Comparison of ENCODE assay signal across 14 cellular contexts in genomic region chr4:151719045-151719743, GRCh38. TPM values are rescaled to one million over a fixed set of nuclear protein-coding genes. Genes with fewer than 3 reads are reported as not detected.
DNase-seq lines count a peak whose midpoint lies in the region; ATAC-seq and TF ChIP-seq lines count a peak whose summit lies in the region.
"Had no signal": no experiment of that assay in that cellular context is flagged by ENCODE, and none has a peak within 500 bp of the region (broad histone marks: within the 10 kb centered on the region; RNA-seq: fewer than 3 reads in every experiment).

No MANE protein-coding gene starts in this region.

- no peaks in the 10 kb centered on the region for H3K9me3 Mint-ChIP-seq in GM23338
- no peaks in the 10 kb centered on the region for H3K9me3 Mint-ChIP-seq in WTC11
- H3K9me3 Mint-ChIP-seq in glutamatergic neuron (ENCODE audit: unreplicated experiment), result peaks cover 9% of the 10 kb centered on the region
- H3K9me3 Mint-ChIP-seq: activated T-helper 2 cell treated with anti-CD3 and anti-CD28 coated beads, Interferon-gamma antibody, Interleukin-2, Interleukin-4, amounts not matched to agents 10 μg/mL and 5 μg/mL and 100 μg/mL, durations not matched to agents 14 hours and 24 hours and 36 hours had no signal

- CTCF ChIA-PET in WTC11 (lab: Charles Lee), result interaction anchor here (0.5 kb wide), 1 partner anchor 87 kb away, joined by 3 read pairs; no protein-coding TSS in a partner anchor

- H3K4me2 ChIP-seq in GM23338 (no peak overlapping the region), neuronal stem cell (ENCODE audit: insufficient read depth, low read length, poor library complexity, severe bottlenecking) (peak overlapping the region; percentile 18)

- H3K27me3 ChIP-seq in GM23338 (ENCODE audit: insufficient read depth), result no peaks in the 10 kb centered on the region
- H3K27me3 ChIP-seq in neuronal stem cell (ENCODE audit: control insufficient read depth in 3 of 3, insufficient read depth in 3 of 3, low read depth in 1 of 3, low read length in 3 of 3), result no peaks in the 10 kb centered on the region

- H3K27ac Mint-ChIP-seq in GM23338 (peak overlapping the region; percentile 87), WTC11 (peak overlapping the region; percentile 54), glutamatergic neuron (ENCODE audit: unreplicated experiment) (peak overlapping the region; percentile 96)
- H3K27ac Mint-ChIP-seq: activated T-helper 2 cell treated with anti-CD3 and anti-CD28 coated beads, Interferon-gamma antibody, Interleukin-2, Interleukin-4, amounts not matched to agents 10 μg/mL and 5 μg/mL and 100 μg/mL, durations not matched to agents 14 hours and 24 hours and 36 hours had no signal

- H3K36me3 Mint-ChIP-seq in GM23338 (ENCODE audit: low read depth) (peaks cover 2% of the 10 kb centered on the region; the same call in 1 of the 3 replicates), WTC11 (0 out of 2 replicates have a peak, but pooled peaks cover 3% of the 10 kb centered on the region), glutamatergic neuron (ENCODE audit: unreplicated experiment) (no peaks in the 10 kb centered on the region)

- H3K4me3 ChIP-seq in GM23338 (no peak overlapping the region), neuronal stem cell (ENCODE audit: low read length in 2 of 2) (no peak overlapping the region)

- H2BK5ac ChIP-seq in neuronal stem cell (ENCODE audit: low read length), result no peak overlapping the region

- H3K9me2 ChIP-seq in GM23338 (ENCODE audit: insufficient read depth), result no peaks in the 10 kb centered on the region

- WGBS in neuronal stem cell (ENCODE audit: extremely low coverage in 2 of 2, insufficient read length in 2 of 2, insufficient replicate concordance in 1 of 2), 2 donors, result no CpG with 5 or more reads among the region's 10 CpGs

- H2AFZ ChIP-seq in GM23338 (no peak overlapping the region), neuronal stem cell (ENCODE audit: low read length) (peak overlapping the region; percentile 18)

- no peak overlapping the region for H2BK12ac ChIP-seq in neuronal stem cell (ENCODE audit: low read length)

- H4K8ac ChIP-seq in neuronal stem cell (ENCODE audit: low read depth, low read length), result no peak overlapping the region

- peak overlapping the region; percentile 32 for H3K18ac ChIP-seq in neuronal stem cell (ENCODE audit: low read length)

- H2BK15ac ChIP-seq in neuronal stem cell (ENCODE audit: low read length), result no peak overlapping the region

- no peak overlapping the region for H3K4me3 Mint-ChIP-seq in GM23338
- H3K4me3 Mint-ChIP-seq in WTC11, result no peak overlapping the region
- H3K4me3 Mint-ChIP-seq in glutamatergic neuron (ENCODE audit: unreplicated experiment), result peak overlapping the region; percentile 44

- ATAC-seq in GM23338 (peak; percentile 40; the same call in 2 of the 3 replicates), WTC11 (no peak), HG02884 (IDR thresholded peaks at IDR 0.05; ENCODE audit: unreplicated experiment) (no peak)

- H3K79me2 ChIP-seq in GM23338 (replicated peaks; ENCODE audit: insufficient read depth), result no peaks in the 10 kb centered on the region; the same call in 1 of the 2 replicates

- H3K27ac ChIP-seq in GM23338 (ENCODE audit: low read depth) (no peak overlapping the region), neuronal stem cell (replicated peaks; ENCODE audit: low read length) (peak overlapping the region; percentile 3)

- no peaks in the 10 kb centered on the region; the same call in 1 of the 2 replicates for H4K20me1 ChIP-seq in GM23338 (replicated peaks; ENCODE audit: insufficient read depth)

- H3K14ac ChIP-seq in neuronal stem cell (ENCODE audit: low read length), result no peak overlapping the region

- peaks cover 0 to 1% of the 10 kb centered on the region in 2 donors for H3K9me3 ChIP-seq in neuronal stem cell (replicated peaks in 1 of 2; ENCODE audit: control insufficient read depth in 2 of 2, insufficient read depth in 1 of 2, low read depth in 1 of 2, low read length in 2 of 2)

- H3F3A ChIP-seq in GM23338 (replicated peaks; ENCODE audit: low read depth), result no peaks in the 10 kb centered on the region

- TF ChIP-seq CTCF in GM23338 (conservative IDR thresholded peaks at IDR 0.05; ENCODE audit: low read depth in 2 of 2) (no peak), WTC11 (IDR thresholded peaks at IDR 0.05) (no peak), glutamatergic neuron (IDR thresholded peaks at IDR 0.05; ENCODE audit: partially characterized antibody, unreplicated experiment) (no peak)

- H3K27me3 Mint-ChIP-seq in GM23338 (ENCODE audit: insufficient read depth, low read depth, poor library complexity) (no peaks in the 10 kb centered on the region), WTC11 (ENCODE audit: low read depth) (no peaks in the 10 kb centered on the region), glutamatergic neuron (ENCODE audit: unreplicated experiment) (peaks cover 7% of the 10 kb centered on the region)

- H3K23ac ChIP-seq in neuronal stem cell (ENCODE audit: low read depth, low read length, poor library complexity), result no peak overlapping the region

- no peak overlapping the region for H2AK5ac ChIP-seq in neuronal stem cell (ENCODE audit: low read depth, low read length)

- H3K4me1 ChIP-seq in GM23338 (ENCODE audit: insufficient read depth), result no peaks in the 10 kb centered on the region
- H3K4me1 ChIP-seq in neuronal stem cell (ENCODE audit: control insufficient read depth in 2 of 2, insufficient read depth in 1 of 2, low read depth in 1 of 2, low read length in 2 of 2), result peaks cover 3 to 17% of the 10 kb centered on the region in 2 donors

- H3K36me3 ChIP-seq in GM23338 (ENCODE audit: insufficient read depth) (0 out of 2 replicates have a peak, but pooled peaks cover 5% of the 10 kb centered on the region), neuronal stem cell (replicated peaks in 1 of 2; ENCODE audit: control insufficient read depth in 2 of 2, insufficient read depth in 2 of 2, low read length in 2 of 2) (no peaks in the 10 kb centered on the region)

- no peak overlapping the region for H3K9ac ChIP-seq in neuronal stem cell (ENCODE audit: low read depth, low read length, poor library complexity)

- H3K79me1 ChIP-seq in neuronal stem cell (ENCODE audit: low read depth, low read length), result no peaks in the 10 kb centered on the region

- DNase-seq in GM23338 (ENCODE audit: low spot score) (no peak), WTC11 (ENCODE audit: low spot score) (no peak), glutamatergic neuron (peak; percentile 37), neuronal stem cell (ENCODE audit: low spot score) (no peak), SHP77 treated with DMSO at 0.1 percent for 48 hours (lab: John Stamatoyannopoulos, UW) (no peak), dermis blood vessel endothelial cell (no peak)
- DNase-seq: AML-193; NCI-H2029 treated with DMSO at 0.1 percent for 48 hours; NCI-H82; stimulated activated CD4-positive, alpha-beta T cell treated with anti-CD3 and anti-CD28 coated beads, Interleukin-4, amount 100 ng/mL, for 24 hours; stimulated activated CD8-positive, alpha-beta memory T cell treated with anti-CD3 and anti-CD28 coated beads, Interleukin-4, amount 100 ng/mL, for 48 hours; T-helper 1 cell had no signal

- POLR2A ChIA-PET in WTC11 (lab: Charles Lee), result no interaction called here

- no peak overlapping the region for H4K91ac ChIP-seq in neuronal stem cell (ENCODE audit: low read depth, low read length, poor library complexity)

- no peak overlapping the region for H2BK120ac ChIP-seq in neuronal stem cell (ENCODE audit: low read depth, low read length)

- H3K4me1 Mint-ChIP-seq in GM23338 (peaks cover 12% of the 10 kb centered on the region), WTC11 (peaks cover 5% of the 10 kb centered on the region; the same call in 1 of the 2 replicates), glutamatergic neuron (ENCODE audit: low read depth, unreplicated experiment) (peaks cover 64% of the 10 kb centered on the region)

- H3K4ac ChIP-seq in neuronal stem cell (ENCODE audit: low read length), result no peak overlapping the region

TF ChIP-seq in GM23338, 12 proteins besides CTCF, POLR2A, EP300 and RAD21:
- no peak for TF ChIP-seq JUNB (IDR thresholded peaks at IDR 0.05; ENCODE audit: unreplicated experiment)
- no peak for TF ChIP-seq STAT1 (IDR thresholded peaks at IDR 0.05; ENCODE audit: unreplicated experiment)
- no peak for TF ChIP-seq EZH2phosphoT487 (IDR thresholded peaks at IDR 0.05; ENCODE audit: unreplicated experiment)
- no peak for TF ChIP-seq NANOG (IDR thresholded peaks at IDR 0.05; ENCODE audit: borderline replicate concordance)
- TF ChIP-seq CREB1 (CRISPR knock-in tag; IDR thresholded peaks at IDR 0.05; ENCODE audit: low read depth), result no peak
- no peak for TF ChIP-seq ZNF331 (CRISPR knock-in tag; IDR thresholded peaks at IDR 0.05; ENCODE audit: low read depth)

TF ChIP-seq in WTC11, 78 proteins besides CTCF, POLR2A, EP300 and RAD21 (continues in another document):
- no peak for TF ChIP-seq SP1 (CRISPR knock-in tag; conservative IDR thresholded peaks at IDR 0.05)
- TF ChIP-seq ZSCAN18 (CRISPR knock-in tag; IDR thresholded peaks at IDR 0.05), result no peak
- no peak for TF ChIP-seq KAT7 (CRISPR knock-in tag; IDR thresholded peaks at IDR 0.05; ENCODE audit: borderline replicate concordance)

RNA-seq across cellular contexts. Expression of gene GATB, which starts 41.6 kb away (rescaled TPM):
- total RNA-seq in GM23338 (2014; rRNA removed; shearing (Covaris generic)), result 17.7 and 19.4 TPM in 2 replicates
- polyA plus RNA-seq in GM23338 (2016; fragmentation: Nextera tagmentation; extraction: Ambion mirVana), result 16.9 and 18.9 TPM in 2 replicates
- total RNA-seq in WTC11 (2021) (16.2 to 22.7 TPM (median 20.8 TPM) in 3 replicates), glutamatergic neuron (ENCODE audit: unreplicated experiment) (24.5 TPM), dermis blood vessel endothelial cell (13.4 and 18.7 TPM in 2 replicates)
- 10.1 TPM for polyA plus RNA-seq in neuronal stem cell (2013, experiment 1 of 2)
- polyA plus RNA-seq in neuronal stem cell (2013, experiment 2 of 2), result 10.1 TPM
